8 cellular contexts compared by ENCODE assay signal in the genomic region with DNA sequence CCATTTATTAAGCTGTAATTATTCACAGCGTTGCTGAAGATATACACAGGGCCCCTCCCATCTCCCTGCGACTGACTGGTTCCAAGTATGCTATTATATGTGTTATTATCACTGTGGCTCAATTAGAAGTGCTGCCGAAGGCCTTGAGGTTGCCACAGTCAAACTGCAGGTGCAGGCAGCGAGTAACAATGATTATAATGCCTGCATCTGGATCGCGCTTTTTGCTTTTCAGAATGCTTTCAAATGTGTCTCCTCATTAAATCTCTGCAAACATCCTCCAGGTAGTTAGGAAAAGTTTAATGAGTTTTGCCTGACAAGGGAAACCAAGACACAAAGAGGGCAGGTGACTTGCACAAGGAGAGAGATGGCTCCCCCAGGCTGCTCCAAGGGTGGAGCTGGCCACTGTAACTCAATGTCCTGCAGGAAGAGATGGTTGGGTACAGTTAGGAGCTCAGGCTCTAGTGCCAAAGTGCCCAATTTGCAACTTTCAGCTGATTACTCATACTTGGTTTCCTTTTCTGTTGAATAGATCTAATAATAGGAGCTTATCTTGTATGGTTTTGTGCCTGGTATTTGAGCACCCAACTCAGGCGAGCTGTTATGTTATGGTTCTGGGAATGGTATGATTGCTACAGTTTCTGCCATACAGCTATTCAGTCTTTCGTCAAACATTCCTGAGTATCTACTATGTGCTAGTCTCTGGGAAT. TPM values are rescaled to one million over a fixed set of nuclear protein-coding genes. Genes with fewer than 3 reads are reported as not detected.
DNase-seq lines count a peak whose midpoint lies in the region; ATAC-seq lines count a peak whose summit lies in the region.

No MANE protein-coding gene starts in this region.

- CTCF ChIA-PET in T-cell (lab: Charles Lee), result interaction anchor here in 1 of 2 donors (0.7 to 1.1 kb wide), 3 partner anchors 9 to 19 kb away, joined by 3 to 10 read pairs (median 3); a partner anchor contains a TSS

- peaks cover 74 to 85% (median 78%) of the 10 kb centered on the region in 3 donors for H3K4me1 Mint-ChIP-seq in T-cell

- POLR2A ChIA-PET in T-cell (lab: Charles Lee), result interaction anchor here in 1 of 2 donors (0.6 to 0.9 kb wide), 4 partner anchors 8 to 66 kb away, joined by 3 to 6 read pairs (median 4); no protein-coding TSS in a partner anchor

- peaks cover under 1% of the 10 kb centered on the region for H3K36me3 Mint-ChIP-seq in T-cell

- peak; percentile 22 for ATAC-seq in GM21528 (IDR thresholded peaks at IDR 0.05; ENCODE audit: low FRiP score, unreplicated experiment)
- no peak for ATAC-seq in T-cell (replicated peaks in 1 of 4)
- ATAC-seq in left ventricle myocardium superior, result peak; percentile 35
- no peak for ATAC-seq in HG03139 (IDR thresholded peaks at IDR 0.05; ENCODE audit: unreplicated experiment)
- ATAC-seq in HG03175 (IDR thresholded peaks at IDR 0.05; ENCODE audit: unreplicated experiment), result no peak

- intact Hi-C loops in left ventricle myocardium superior (cut with micrococcal nuclease), result no loop called here

- DNase-seq in AG08396 (ENCODE audit: low spot score), result peak; percentile 31
- DNase-seq in T-cell, result no peak
- no peak for DNase-seq in left ventricle myocardium superior
- DNase-seq in NCI-H2171 (lab: John Stamatoyannopoulos, UW), result no peak
- DNase-seq in activated gamma-delta T cell (lab: John Stamatoyannopoulos, UW), result no peak

- H3K27me3 Mint-ChIP-seq in T-cell, result no peaks in the 10 kb centered on the region

- no peaks in the 10 kb centered on the region for H3K9me3 Mint-ChIP-seq in T-cell

- peak overlapping the region; percentile 100 for H3K27ac Mint-ChIP-seq in T-cell

- peak overlapping the region; percentile 75 to 80 (median 77) for H3K4me3 Mint-ChIP-seq in T-cell

RNA-seq across cellular contexts. Expression of a gene that starts 1.7 kb away (rescaled TPM):
- total RNA-seq in T-cell, result 10 to 100 TPM; 55.6 to 92.3 (median 77.8) TPM
- total RNA-seq in left ventricle myocardium superior, result 12.2 TPM

RNA-seq across cellular contexts. Expression of a gene that starts 16.7 kb away (rescaled TPM):
- total RNA-seq in T-cell (10 to 100 TPM; 15.4 to 24.2 (median 16.0) TPM), left ventricle myocardium superior (94.0 TPM)

Comparison
In these comparisons a context has a peak if more than half of its experiments do, and no peak if none do; other contexts are left out.
1. ATAC-seq: peak in GM21528 (single experiment) and left ventricle myocardium superior (single experiment); none in T-cell (0 of 4), HG03139 (single experiment) and HG03175 (single experiment).